Comparison of ENCODE assay signal across 8 cellular contexts in genomic region chr4:40255722-40256281, GRCh38. TPM values are rescaled to one million over a fixed set of nuclear protein-coding genes. Genes with fewer than 3 reads are reported as not detected.
DNase-seq lines count a peak whose midpoint lies in the region; ATAC-seq and TF ChIP-seq lines count a peak whose summit lies in the region.

No MANE protein-coding gene starts in this region.

- peaks cover 8% of the 10 kb centered on the region for H3K36me3 Mint-ChIP-seq in activated naive CD8-positive, alpha-beta T cell treated with anti-CD3 and anti-CD28 coated beads for 36 hours

- no peaks in the 10 kb centered on the region for H3K9me3 ChIP-seq in left lung
- H3K9me3 ChIP-seq in testis: no peaks in the 10 kb centered on the region

- no peak for TF ChIP-seq POLR2A in testis (IDR thresholded peaks at IDR 0.05)

- H3K9me3 Mint-ChIP-seq in activated naive CD8-positive, alpha-beta T cell treated with anti-CD3 and anti-CD28 coated beads for 36 hours: peaks cover 3% of the 10 kb centered on the region

- intact Hi-C loops in left lung (cut with DNase I) (no loop called here), testis (cut with DNase I; ENCODE audit: low total_unique reads) (no loop called here)

- TF ChIP-seq CTCF in left lung (IDR thresholded peaks at IDR 0.05): no peak
- TF ChIP-seq CTCF in testis (IDR thresholded peaks at IDR 0.05): no peak

- no peak overlapping the region for H3K4me3 ChIP-seq in left lung
- no peak overlapping the region for H3K4me3 ChIP-seq in testis

- ATAC-seq in HG02885 (IDR thresholded peaks at IDR 0.05; ENCODE audit: poor library complexity, unreplicated experiment) (peak; percentile 44), left lung (peak; percentile 89), HG02884 (IDR thresholded peaks at IDR 0.05; ENCODE audit: unreplicated experiment) (no peak)

- DNase-seq in AG08396 (ENCODE audit: low spot score) (peak; percentile 78), left lung (no peak), NOMO-1 (lab: John Stamatoyannopoulos, UW; ENCODE audit: unreplicated experiment in 2 of 2) (no peak), testis (no peak)
- DNase-seq in activated naive CD8-positive, alpha-beta T cell treated with anti-CD3 and anti-CD28 coated beads for 36 hours: no peak
- no peak for DNase-seq in stimulated activated CD4-positive, alpha-beta T cell treated with anti-CD3 and anti-CD28 coated beads, Interleukin-4, amount 100 ng/mL, for 24 hours

- no peaks in the 10 kb centered on the region for H3K27me3 Mint-ChIP-seq in activated naive CD8-positive, alpha-beta T cell treated with anti-CD3 and anti-CD28 coated beads for 36 hours

- H3K4me1 Mint-ChIP-seq in activated naive CD8-positive, alpha-beta T cell treated with anti-CD3 and anti-CD28 coated beads for 36 hours: peaks cover 70% of the 10 kb centered on the region

- H3K4me1 ChIP-seq in left lung (peaks cover 0 to 18% of the 10 kb centered on the region in 2 donors), testis (no peaks in the 10 kb centered on the region)

- peak overlapping the region; percentile 83 for H3K27ac Mint-ChIP-seq in activated naive CD8-positive, alpha-beta T cell treated with anti-CD3 and anti-CD28 coated beads for 36 hours

- 64 to 71% methylated on average over 1 of the region's 1 CpG for WGBS in testis, 2 donors

- H3K4me3 Mint-ChIP-seq in activated naive CD8-positive, alpha-beta T cell treated with anti-CD3 and anti-CD28 coated beads for 36 hours: peak overlapping the region; percentile 9

- H3K27me3 ChIP-seq in left lung (no peaks in the 10 kb centered on the region), testis (no peaks in the 10 kb centered on the region)

- H3K36me3 ChIP-seq in left lung: no peaks in the 10 kb centered on the region
- no peaks in the 10 kb centered on the region for H3K36me3 ChIP-seq in testis (ENCODE audit: low read depth, missing control alignments)

- H3K27ac ChIP-seq in left lung: no peak overlapping the region
- no peak overlapping the region for H3K27ac ChIP-seq in testis

RNA-seq across cellular contexts. Expression of gene RHOH, which starts 59.0 kb away (rescaled TPM):
- 100 to 1,000 TPM; 112 to 114 TPM for total RNA-seq in activated naive CD8-positive, alpha-beta T cell treated with anti-CD3 and anti-CD28 coated beads for 36 hours
- total RNA-seq in left lung: 10 to 100 TPM in 1 of 2 donors, 1 to 10 TPM in 1; 1.9 to 10.1 TPM
- total RNA-seq in testis: 1 to 10 TPM in 1 of 2 donors, under 1 TPM in 1; 0.39 to 1.2 TPM
- 2.5 TPM for polyA plus RNA-seq in testis (ENCODE audit: insufficient read depth, low read depth, low replicate concordance)

Comparison
In these comparisons a context has a peak if more than half of its experiments do, and no peak if none do; other contexts are left out.
1. RNA of gene RHOH, which starts 59.0 kb away (total RNA-seq): 112 to 114 TPM in activated naive CD8-positive, alpha-beta T cell treated with anti-CD3 and anti-CD28 coated beads for 36 hours; 1.9 to 10.1 TPM in left lung and 0.39 to 1.2 TPM in testis; every median in the first group is over 10 times any median in the second.